Comparison of ENCODE assay signal across 8 cellular contexts in the genomic region with DNA sequence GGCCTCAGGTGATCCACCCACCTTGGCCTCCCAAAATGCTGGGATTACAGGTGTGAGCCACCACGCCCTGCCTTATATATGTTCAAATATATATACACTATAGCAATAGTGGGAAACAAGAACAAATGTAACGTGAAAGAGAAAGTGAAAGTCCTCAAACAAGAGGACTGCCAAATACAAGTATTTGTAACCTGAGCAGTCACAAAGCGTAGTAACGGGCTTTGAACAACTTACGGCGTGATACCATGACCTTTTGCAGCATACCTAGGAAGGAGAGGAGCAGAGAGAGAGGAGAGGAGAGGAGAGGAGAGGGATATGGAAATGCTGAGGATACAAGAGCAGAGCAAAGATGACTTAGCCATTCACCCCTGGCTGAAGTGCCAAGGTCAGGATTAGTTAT.
DNase-seq lines count a peak whose midpoint lies in the region; ATAC-seq and TF ChIP-seq lines count a peak whose summit lies in the region.

No MANE protein-coding gene starts in this region.

- ATAC-seq in HG03175 (IDR thresholded peaks at IDR 0.05; ENCODE audit: unreplicated experiment), result peak; percentile 47
- no peak for ATAC-seq in activated naive CD8-positive, alpha-beta T cell treated with anti-CD3 and anti-CD28 coated beads, Interleukin-2, amount 50 U/mL, for 24 hours

- H3K27me3 ChIP-seq in smooth muscle cell (ENCODE audit: low read depth) (no peaks in the 10 kb centered on the region), adrenal gland (no peaks in the 10 kb centered on the region), testis (no peaks in the 10 kb centered on the region)

- intact Hi-C loops in adrenal gland (cut with DNase I), result no loop called here
- intact Hi-C loops in testis (cut with DNase I; ENCODE audit: low total_unique reads), result no loop called here

- no peak for TF ChIP-seq POLR2A in adrenal gland (IDR thresholded peaks at IDR 0.05)
- no peak for TF ChIP-seq POLR2A in testis (IDR thresholded peaks at IDR 0.05)

- H4K20me1 ChIP-seq in smooth muscle cell (ENCODE audit: low read depth), result no peaks in the 10 kb centered on the region

- no peaks in the 10 kb centered on the region for H3K9me3 Mint-ChIP-seq in activated CD4-positive, alpha-beta T cell treated with anti-CD3 and anti-CD28 coated beads, Interleukin-2, amount 10 ng/mL, durations not matched to agents 7 days and 5 days
- peaks cover 6% of the 10 kb centered on the region for H3K9me3 Mint-ChIP-seq in activated naive CD8-positive, alpha-beta T cell treated with anti-CD3 and anti-CD28 coated beads, Interleukin-2, amount 50 U/mL, for 24 hours

- H3K9me3 ChIP-seq in smooth muscle cell (replicated peaks; ENCODE audit: low read depth) (no peaks in the 10 kb centered on the region), adrenal gland (replicated peaks in 1 of 3) (no peaks in the 10 kb centered on the region), testis (no peaks in the 10 kb centered on the region)

- H3K27me3 Mint-ChIP-seq in activated CD4-positive, alpha-beta T cell treated with anti-CD3 and anti-CD28 coated beads, Interleukin-2, amount 10 ng/mL, durations not matched to agents 7 days and 5 days, result no peaks in the 10 kb centered on the region
- no peaks in the 10 kb centered on the region for H3K27me3 Mint-ChIP-seq in activated naive CD8-positive, alpha-beta T cell treated with anti-CD3 and anti-CD28 coated beads, Interleukin-2, amount 50 U/mL, for 24 hours

- peak overlapping the region; percentile 90 for H3K27ac Mint-ChIP-seq in activated CD4-positive, alpha-beta T cell treated with anti-CD3 and anti-CD28 coated beads, Interleukin-2, amount 10 ng/mL, durations not matched to agents 7 days and 5 days
- no peak overlapping the region for H3K27ac Mint-ChIP-seq in activated naive CD8-positive, alpha-beta T cell treated with anti-CD3 and anti-CD28 coated beads, Interleukin-2, amount 50 U/mL, for 24 hours

- 92% methylated on average over 6 of the region's 6 CpGs for WGBS in smooth muscle cell (ENCODE audit: low lambda C conversion rate)
- WGBS in adrenal gland, 4 donors, result 34 to 42% (median 37%) methylated on average over 6 of the region's 6 CpGs
- WGBS in testis, 2 donors, result 69 to 75% methylated on average over 6 of the region's 6 CpGs

- DNase-seq in activated CD4-positive, alpha-beta T cell treated with anti-CD3 and anti-CD28 coated beads, Interleukin-2, amount 10 ng/mL, durations not matched to agents 7 days and 5 days, result peak; percentile 9
- no peak for DNase-seq in activated CD4-positive, alpha-beta T cell treated with anti-CD3 and anti-CD28 coated beads for 1 hour
- no peak for DNase-seq in activated naive CD8-positive, alpha-beta T cell treated with anti-CD3 and anti-CD28 coated beads, Interleukin-2, amount 50 U/mL, for 24 hours
- DNase-seq in smooth muscle cell (lab: John Stamatoyannopoulos, UW; ENCODE audit: unreplicated experiment) (no peak), adrenal gland (no peak), testis (no peak), NCI-H1417 (lab: John Stamatoyannopoulos, UW) (no peak)

- H3K79me2 ChIP-seq in smooth muscle cell (ENCODE audit: low read depth), result no peaks in the 10 kb centered on the region

- peak overlapping the region; percentile 59 for H3K4me3 Mint-ChIP-seq in activated CD4-positive, alpha-beta T cell treated with anti-CD3 and anti-CD28 coated beads, Interleukin-2, amount 10 ng/mL, durations not matched to agents 7 days and 5 days
- peak overlapping the region; percentile 21 for H3K4me3 Mint-ChIP-seq in activated naive CD8-positive, alpha-beta T cell treated with anti-CD3 and anti-CD28 coated beads, Interleukin-2, amount 50 U/mL, for 24 hours

- H3K4me3 ChIP-seq in smooth muscle cell, result no peak overlapping the region
- peak overlapping the region in 1 of 4 donors; percentile 47 for H3K4me3 ChIP-seq in adrenal gland
- no peak overlapping the region for H3K4me3 ChIP-seq in testis

- CTCF ChIA-PET in activated CD4-positive, alpha-beta T cell treated with anti-CD3 and anti-CD28 coated beads, Interleukin-2, amount 10 ng/mL, durations not matched to agents 7 days and 5 days (lab: Charles Lee), result no interaction called here

- POLR2A ChIA-PET in activated CD4-positive, alpha-beta T cell treated with anti-CD3 and anti-CD28 coated beads, Interleukin-2, amount 10 ng/mL, durations not matched to agents 7 days and 5 days (lab: Charles Lee), result no interaction called here

- H3K36me3 ChIP-seq in smooth muscle cell (ENCODE audit: low read depth), result no peaks in the 10 kb centered on the region
- H3K36me3 ChIP-seq in adrenal gland (replicated peaks in 1 of 2), result no peaks in the 10 kb centered on the region
- H3K36me3 ChIP-seq in testis (ENCODE audit: low read depth, missing control alignments), result no peaks in the 10 kb centered on the region

- H3K4me2 ChIP-seq in smooth muscle cell, result no peak overlapping the region

- TF ChIP-seq CTCF in smooth muscle cell (IDR thresholded peaks at IDR 0.05; ENCODE audit: borderline replicate concordance, insufficient read depth, poor library complexity, severe bottlenecking) (no peak), adrenal gland (IDR thresholded peaks at IDR 0.05) (no peak), testis (IDR thresholded peaks at IDR 0.05) (no peak)

- no peaks in the 10 kb centered on the region for H3F3A ChIP-seq in smooth muscle cell (ENCODE audit: low read depth)

- H3K9ac ChIP-seq in smooth muscle cell (ENCODE audit: low read depth), result no peak overlapping the region

- peak overlapping the region; percentile 37 for H2AFZ ChIP-seq in smooth muscle cell (ENCODE audit: low read depth)

- H3K36me3 Mint-ChIP-seq in activated CD4-positive, alpha-beta T cell treated with anti-CD3 and anti-CD28 coated beads, Interleukin-2, amount 10 ng/mL, durations not matched to agents 7 days and 5 days (ENCODE audit: low read depth), result no peaks in the 10 kb centered on the region
- no peaks in the 10 kb centered on the region for H3K36me3 Mint-ChIP-seq in activated naive CD8-positive, alpha-beta T cell treated with anti-CD3 and anti-CD28 coated beads, Interleukin-2, amount 50 U/mL, for 24 hours (ENCODE audit: low read depth)

- H3K27ac ChIP-seq in smooth muscle cell (ENCODE audit: low read depth) (no peak overlapping the region), adrenal gland (no peak overlapping the region), testis (no peak overlapping the region)

- H3K4me1 Mint-ChIP-seq in activated CD4-positive, alpha-beta T cell treated with anti-CD3 and anti-CD28 coated beads, Interleukin-2, amount 10 ng/mL, durations not matched to agents 7 days and 5 days, result peaks cover 5% of the 10 kb centered on the region
- peaks cover 3% of the 10 kb centered on the region for H3K4me1 Mint-ChIP-seq in activated naive CD8-positive, alpha-beta T cell treated with anti-CD3 and anti-CD28 coated beads, Interleukin-2, amount 50 U/mL, for 24 hours

- peaks cover under 1% of the 10 kb centered on the region for H3K4me1 ChIP-seq in smooth muscle cell (ENCODE audit: low read depth)
- H3K4me1 ChIP-seq in adrenal gland (replicated peaks in 1 of 2), result no peaks in the 10 kb centered on the region
- no peaks in the 10 kb centered on the region for H3K4me1 ChIP-seq in testis
